2 cellular contexts compared by ENCODE assay signal in the genomic region with DNA sequence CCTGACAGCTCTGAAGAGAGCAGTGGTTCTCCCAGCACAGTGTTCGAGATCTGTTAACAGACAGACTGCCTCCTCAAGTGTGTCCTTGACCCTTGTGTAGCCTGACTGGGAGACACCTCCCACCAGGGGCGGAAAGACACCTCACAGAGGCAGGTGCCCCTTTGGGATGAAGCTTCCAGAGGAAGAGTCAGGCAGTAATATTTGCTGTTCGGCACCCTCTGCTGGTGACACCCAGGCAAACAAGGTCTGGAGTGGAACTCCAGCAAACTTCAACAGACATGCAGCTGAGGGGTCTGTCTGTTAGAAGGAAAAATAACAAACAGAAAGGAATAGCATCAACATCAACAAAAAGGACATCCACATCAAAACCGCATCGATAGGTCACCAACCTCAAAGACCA.
TF ChIP-seq lines count a peak whose summit lies in the region.

No MANE protein-coding gene starts in this region.

TF ChIP-seq in HepG2, 621 proteins besides CTCF, POLR2A, EP300 and RAD21 (continued from another document):
- TF ChIP-seq, protein P1, sequence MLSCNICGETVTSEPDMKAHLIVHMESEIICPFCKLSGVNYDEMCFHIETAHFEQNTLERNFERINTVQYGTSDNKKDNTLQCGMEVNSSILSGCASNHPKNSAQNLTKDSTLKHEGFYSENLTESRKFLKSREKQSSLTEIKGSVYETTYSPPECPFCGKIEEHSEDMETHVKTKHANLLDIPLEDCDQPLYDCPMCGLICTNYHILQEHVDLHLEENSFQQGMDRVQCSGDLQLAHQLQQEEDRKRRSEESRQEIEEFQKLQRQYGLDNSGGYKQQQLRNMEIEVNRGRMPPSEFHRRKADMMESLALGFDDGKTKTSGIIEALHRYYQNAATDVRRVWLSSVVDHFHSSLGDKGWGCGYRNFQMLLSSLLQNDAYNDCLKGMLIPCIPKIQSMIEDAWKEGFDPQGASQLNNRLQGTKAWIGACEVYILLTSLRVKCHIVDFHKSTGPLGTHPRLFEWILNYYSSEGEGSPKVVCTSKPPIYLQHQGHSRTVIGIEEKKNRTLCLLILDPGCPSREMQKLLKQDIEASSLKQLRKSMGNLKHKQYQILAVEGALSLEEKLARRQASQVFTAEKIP (CRISPR knock-in tag; IDR thresholded peaks at IDR 0.05; ENCODE audit: borderline replicate concordance): no peak
- TF ChIP-seq, protein P2, sequence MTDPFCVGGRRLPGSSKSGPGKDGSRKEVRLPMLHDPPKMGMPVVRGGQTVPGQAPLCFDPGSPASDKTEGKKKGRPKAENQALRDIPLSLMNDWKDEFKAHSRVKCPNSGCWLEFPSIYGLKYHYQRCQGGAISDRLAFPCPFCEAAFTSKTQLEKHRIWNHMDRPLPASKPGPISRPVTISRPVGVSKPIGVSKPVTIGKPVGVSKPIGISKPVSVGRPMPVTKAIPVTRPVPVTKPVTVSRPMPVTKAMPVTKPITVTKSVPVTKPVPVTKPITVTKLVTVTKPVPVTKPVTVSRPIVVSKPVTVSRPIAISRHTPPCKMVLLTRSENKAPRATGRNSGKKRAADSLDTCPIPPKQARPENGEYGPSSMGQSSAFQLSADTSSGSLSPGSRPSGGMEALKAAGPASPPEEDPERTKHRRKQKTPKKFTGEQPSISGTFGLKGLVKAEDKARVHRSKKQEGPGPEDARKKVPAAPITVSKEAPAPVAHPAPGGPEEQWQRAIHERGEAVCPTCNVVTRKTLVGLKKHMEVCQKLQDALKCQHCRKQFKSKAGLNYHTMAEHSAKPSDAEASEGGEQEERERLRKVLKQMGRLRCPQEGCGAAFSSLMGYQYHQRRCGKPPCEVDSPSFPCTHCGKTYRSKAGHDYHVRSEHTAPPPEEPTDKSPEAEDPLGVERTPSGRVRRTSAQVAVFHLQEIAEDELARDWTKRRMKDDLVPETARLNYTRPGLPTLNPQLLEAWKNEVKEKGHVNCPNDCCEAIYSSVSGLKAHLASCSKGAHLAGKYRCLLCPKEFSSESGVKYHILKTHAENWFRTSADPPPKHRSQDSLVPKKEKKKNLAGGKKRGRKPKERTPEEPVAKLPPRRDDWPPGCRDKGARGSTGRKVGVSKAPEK (CRISPR knock-in tag; IDR thresholded peaks at IDR 0.05; ENCODE audit: borderline replicate concordance): no peak
- TF ChIP-seq ZNF737 (CRISPR knock-in tag; IDR thresholded peaks at IDR 0.05; ENCODE audit: borderline replicate concordance): no peak
- TF ChIP-seq RBM22 (optimal IDR thresholded peaks at IDR 0.05; ENCODE audit: low read length): no peak
- TF ChIP-seq PHF8 (CRISPR knock-in tag; IDR thresholded peaks at IDR 0.05): no peak
- no peak for TF ChIP-seq SSRP1 (CRISPR knock-in tag; IDR thresholded peaks at IDR 0.05)
- TF ChIP-seq, protein P3, sequence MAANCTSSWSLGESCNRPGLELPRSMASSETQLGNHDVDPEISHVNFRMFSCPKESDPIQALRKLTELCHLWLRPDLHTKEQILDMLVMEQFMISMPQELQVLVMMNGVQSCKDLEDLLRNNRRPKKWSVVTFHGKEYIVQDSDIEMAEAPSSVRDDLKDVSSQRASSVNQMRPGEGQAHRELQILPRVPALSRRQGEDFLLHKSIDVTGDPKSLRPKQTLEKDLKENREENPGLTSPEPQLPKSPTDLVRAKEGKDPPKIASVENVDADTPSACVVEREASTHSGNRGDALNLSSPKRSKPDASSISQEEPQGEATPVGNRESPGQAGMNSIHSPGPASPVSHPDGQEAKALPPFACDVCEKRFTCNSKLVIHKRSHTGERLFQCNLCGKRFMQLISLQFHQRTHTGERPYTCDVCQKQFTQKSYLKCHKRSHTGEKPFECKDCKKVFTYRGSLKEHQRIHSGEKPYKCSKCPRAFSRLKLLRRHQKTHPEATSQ (CRISPR knock-in tag; IDR thresholded peaks at IDR 0.05; ENCODE audit: borderline replicate concordance): no peak
- TF ChIP-seq HMG20B (CRISPR knock-in tag; conservative IDR thresholded peaks at IDR 0.05): no peak
- TF ChIP-seq ZNF124 (CRISPR knock-in tag; IDR thresholded peaks at IDR 0.05): no peak

TF ChIP-seq in GM23338, 12 proteins besides CTCF, POLR2A, EP300 and RAD21 (continued from another document):
- TF ChIP-seq, protein P4, sequence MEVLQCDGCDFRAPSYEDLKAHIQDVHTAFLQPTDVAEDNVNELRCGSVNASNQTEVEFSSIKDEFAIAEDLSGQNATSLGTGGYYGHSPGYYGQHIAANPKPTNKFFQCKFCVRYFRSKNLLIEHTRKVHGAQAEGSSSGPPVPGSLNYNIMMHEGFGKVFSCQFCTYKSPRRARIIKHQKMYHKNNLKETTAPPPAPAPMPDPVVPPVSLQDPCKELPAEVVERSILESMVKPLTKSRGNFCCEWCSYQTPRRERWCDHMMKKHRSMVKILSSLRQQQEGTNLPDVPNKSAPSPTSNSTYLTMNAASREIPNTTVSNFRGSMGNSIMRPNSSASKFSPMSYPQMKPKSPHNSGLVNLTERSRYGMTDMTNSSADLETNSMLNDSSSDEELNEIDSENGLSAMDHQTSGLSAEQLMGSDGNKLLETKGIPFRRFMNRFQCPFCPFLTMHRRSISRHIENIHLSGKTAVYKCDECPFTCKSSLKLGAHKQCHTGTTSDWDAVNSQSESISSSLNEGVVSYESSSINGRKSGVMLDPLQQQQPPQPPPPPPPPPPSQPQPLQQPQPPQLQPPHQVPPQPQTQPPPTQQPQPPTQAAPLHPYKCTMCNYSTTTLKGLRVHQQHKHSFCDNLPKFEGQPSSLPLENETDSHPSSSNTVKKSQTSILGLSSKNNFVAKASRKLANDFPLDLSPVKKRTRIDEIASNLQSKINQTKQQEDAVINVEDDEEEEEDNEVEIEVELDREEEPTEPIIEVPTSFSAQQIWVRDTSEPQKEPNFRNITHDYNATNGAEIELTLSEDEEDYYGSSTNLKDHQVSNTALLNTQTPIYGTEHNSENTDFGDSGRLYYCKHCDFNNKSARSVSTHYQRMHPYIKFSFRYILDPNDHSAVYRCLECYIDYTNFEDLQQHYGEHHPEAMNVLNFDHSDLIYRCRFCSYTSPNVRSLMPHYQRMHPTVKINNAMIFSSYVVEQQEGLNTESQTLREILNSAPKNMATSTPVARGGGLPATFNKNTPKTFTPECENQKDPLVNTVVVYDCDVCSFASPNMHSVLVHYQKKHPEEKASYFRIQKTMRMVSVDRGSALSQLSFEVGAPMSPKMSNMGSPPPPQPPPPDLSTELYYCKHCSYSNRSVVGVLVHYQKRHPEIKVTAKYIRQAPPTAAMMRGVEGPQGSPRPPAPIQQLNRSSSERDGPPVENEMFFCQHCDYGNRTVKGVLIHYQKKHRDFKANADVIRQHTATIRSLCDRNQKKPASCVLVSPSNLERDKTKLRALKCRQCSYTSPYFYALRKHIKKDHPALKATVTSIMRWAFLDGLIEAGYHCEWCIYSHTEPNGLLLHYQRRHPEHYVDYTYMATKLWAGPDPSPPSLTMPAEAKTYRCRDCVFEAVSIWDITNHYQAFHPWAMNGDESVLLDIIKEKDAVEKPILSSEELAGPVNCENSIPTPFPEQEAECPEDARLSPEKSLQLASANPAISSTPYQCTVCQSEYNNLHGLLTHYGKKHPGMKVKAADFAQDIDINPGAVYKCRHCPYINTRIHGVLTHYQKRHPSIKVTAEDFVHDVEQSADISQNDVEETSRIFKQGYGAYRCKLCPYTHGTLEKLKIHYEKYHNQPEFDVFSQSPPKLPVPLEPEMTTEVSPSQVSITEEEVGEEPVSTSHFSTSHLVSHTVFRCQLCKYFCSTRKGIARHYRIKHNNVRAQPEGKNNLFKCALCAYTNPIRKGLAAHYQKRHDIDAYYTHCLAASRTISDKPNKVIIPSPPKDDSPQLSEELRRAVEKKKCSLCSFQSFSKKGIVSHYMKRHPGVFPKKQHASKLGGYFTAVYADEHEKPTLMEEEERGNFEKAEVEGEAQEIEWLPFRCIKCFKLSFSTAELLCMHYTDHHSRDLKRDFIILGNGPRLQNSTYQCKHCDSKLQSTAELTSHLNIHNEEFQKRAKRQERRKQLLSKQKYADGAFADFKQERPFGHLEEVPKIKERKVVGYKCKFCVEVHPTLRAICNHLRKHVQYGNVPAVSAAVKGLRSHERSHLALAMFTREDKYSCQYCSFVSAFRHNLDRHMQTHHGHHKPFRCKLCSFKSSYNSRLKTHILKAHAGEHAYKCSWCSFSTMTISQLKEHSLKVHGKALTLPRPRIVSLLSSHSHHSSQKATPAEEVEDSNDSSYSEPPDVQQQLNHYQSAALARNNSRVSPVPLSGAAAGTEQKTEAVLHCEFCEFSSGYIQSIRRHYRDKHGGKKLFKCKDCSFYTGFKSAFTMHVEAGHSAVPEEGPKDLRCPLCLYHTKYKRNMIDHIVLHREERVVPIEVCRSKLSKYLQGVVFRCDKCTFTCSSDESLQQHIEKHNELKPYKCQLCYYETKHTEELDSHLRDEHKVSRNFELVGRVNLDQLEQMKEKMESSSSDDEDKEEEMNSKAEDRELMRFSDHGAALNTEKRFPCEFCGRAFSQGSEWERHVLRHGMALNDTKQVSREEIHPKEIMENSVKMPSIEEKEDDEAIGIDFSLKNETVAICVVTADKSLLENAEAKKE (CRISPR knock-in tag; IDR thresholded peaks at IDR 0.05): no peak
- no peak for TF ChIP-seq ZNF114 (CRISPR knock-in tag; IDR thresholded peaks at IDR 0.05)
- TF ChIP-seq EZH2phosphoT487 (IDR thresholded peaks at IDR 0.05; ENCODE audit: unreplicated experiment): no peak
- no peak for TF ChIP-seq NANOG (IDR thresholded peaks at IDR 0.05; ENCODE audit: borderline replicate concordance)
- no peak for TF ChIP-seq STAT1 (IDR thresholded peaks at IDR 0.05; ENCODE audit: unreplicated experiment)
- TF ChIP-seq ZNF331 (CRISPR knock-in tag; IDR thresholded peaks at IDR 0.05; ENCODE audit: low read depth): no peak
- TF ChIP-seq, protein P5, sequence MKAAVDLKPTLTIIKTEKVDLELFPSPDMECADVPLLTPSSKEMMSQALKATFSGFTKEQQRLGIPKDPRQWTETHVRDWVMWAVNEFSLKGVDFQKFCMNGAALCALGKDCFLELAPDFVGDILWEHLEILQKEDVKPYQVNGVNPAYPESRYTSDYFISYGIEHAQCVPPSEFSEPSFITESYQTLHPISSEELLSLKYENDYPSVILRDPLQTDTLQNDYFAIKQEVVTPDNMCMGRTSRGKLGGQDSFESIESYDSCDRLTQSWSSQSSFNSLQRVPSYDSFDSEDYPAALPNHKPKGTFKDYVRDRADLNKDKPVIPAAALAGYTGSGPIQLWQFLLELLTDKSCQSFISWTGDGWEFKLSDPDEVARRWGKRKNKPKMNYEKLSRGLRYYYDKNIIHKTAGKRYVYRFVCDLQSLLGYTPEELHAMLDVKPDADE (IDR thresholded peaks at IDR 0.05): no peak
